Comparison of ENCODE assay signal across 17 cellular contexts in genomic region chr5:148855249-148856008, GRCh38.
DNase-seq lines count a peak whose midpoint lies in the region; FAIRE-seq and TF ChIP-seq lines count a peak whose summit lies in the region.
"Had no signal": no experiment of that assay in that cellular context is flagged by ENCODE, and none has a peak within 500 bp of the region (broad histone marks: within the 10 kb centered on the region; RNA-seq: fewer than 3 reads in every experiment).

No MANE protein-coding gene starts in this region.

- peaks cover 32 to 40% of the 10 kb centered on the region in 2 experiments for H3K4me1 ChIP-seq in neutrophil (ENCODE audit: control insufficient read depth in 1 of 2, insufficient read depth in 1 of 2, low read depth in 1 of 2, low read length in 1 of 2)
- H3K4me1 ChIP-seq: HAP-1, prostate gland had no signal

- TF ChIP-seq CTCF in VCaP (conservative IDR thresholded peaks at IDR 0.05) = no peak
- TF ChIP-seq CTCF in neutrophil (IDR thresholded peaks at IDR 0.05) = no peak
- TF ChIP-seq CTCF in WERI-Rb-1 (IDR thresholded peaks at IDR 0.05; ENCODE audit: low read depth, low read length) = no peak

- H3K36me3 ChIP-seq in neutrophil = no peaks in the 10 kb centered on the region
- no peaks in the 10 kb centered on the region for H3K36me3 ChIP-seq in WERI-Rb-1
- H3K36me3 ChIP-seq: HAP-1, heart left ventricle, prostate gland had no signal

- H3K27me3 ChIP-seq in neutrophil = no peaks in the 10 kb centered on the region
- peaks cover 40% of the 10 kb centered on the region for H3K27me3 ChIP-seq in WERI-Rb-1 (ENCODE audit: insufficient read depth, low read depth, severe bottlenecking)
- H3K27me3 ChIP-seq: heart left ventricle had no signal

- peak; percentile 48 for FAIRE-seq in GM18507 (lab: Jason Lieb, UNC)

- H3K4me3 ChIP-seq in neutrophil (ENCODE audit: low read depth in 1 of 2, low read length in 1 of 2) = no peak overlapping the region
- H3K4me3 ChIP-seq in WERI-Rb-1 (ENCODE audit: low read depth, low read length) = no peak overlapping the region
- H3K4me3 ChIP-seq: HAP-1, heart left ventricle, prostate gland had no signal

- H3K27ac ChIP-seq in VCaP = peak overlapping the region; percentile 15; the same call in 1 of the 2 replicates
- H3K27ac ChIP-seq in neutrophil = peak overlapping the region; percentile 53
- no peak overlapping the region for H3K27ac ChIP-seq in WERI-Rb-1
- H3K27ac ChIP-seq: prostate gland had no signal

- peak; percentile 7 for DNase-seq in CD1c-positive myeloid dendritic cell (ENCODE audit: extremely low spot score)
- no peak for DNase-seq in GM18507 (ENCODE audit: extremely low spot score, insufficient read length, low read depth)
- no peak for DNase-seq in GM19240 (ENCODE audit: insufficient read length, low spot score)
- DNase-seq in NCI-H146 (lab: John Stamatoyannopoulos, UW) = no peak
- no peak for DNase-seq in WERI-Rb-1
- no peak for DNase-seq in KG1 (lab: John Stamatoyannopoulos, UW)
- DNase-seq: activated CD8-positive, alpha-beta memory T cell treated with anti-CD3 and anti-CD28 coated beads for 24 hours; CD4-positive, CD25-positive, alpha-beta regulatory T cell; cerebellar nuclear complex; heart left ventricle; Karpas-422; RPMI8226; stimulated activated CD4-positive, alpha-beta T cell treated with anti-CD3 and anti-CD28 coated beads, Interleukin-2, amount 100 ng/mL, for 24 hours had no signal

- H3K9me3 ChIP-seq in neutrophil (no peaks in the 10 kb centered on the region), WERI-Rb-1 (ENCODE audit: severe bottlenecking) (no peaks in the 10 kb centered on the region)
- H3K9me3 ChIP-seq: HAP-1, heart left ventricle, prostate gland had no signal
